8 cellular contexts compared by ENCODE assay signal in the genomic region with DNA sequence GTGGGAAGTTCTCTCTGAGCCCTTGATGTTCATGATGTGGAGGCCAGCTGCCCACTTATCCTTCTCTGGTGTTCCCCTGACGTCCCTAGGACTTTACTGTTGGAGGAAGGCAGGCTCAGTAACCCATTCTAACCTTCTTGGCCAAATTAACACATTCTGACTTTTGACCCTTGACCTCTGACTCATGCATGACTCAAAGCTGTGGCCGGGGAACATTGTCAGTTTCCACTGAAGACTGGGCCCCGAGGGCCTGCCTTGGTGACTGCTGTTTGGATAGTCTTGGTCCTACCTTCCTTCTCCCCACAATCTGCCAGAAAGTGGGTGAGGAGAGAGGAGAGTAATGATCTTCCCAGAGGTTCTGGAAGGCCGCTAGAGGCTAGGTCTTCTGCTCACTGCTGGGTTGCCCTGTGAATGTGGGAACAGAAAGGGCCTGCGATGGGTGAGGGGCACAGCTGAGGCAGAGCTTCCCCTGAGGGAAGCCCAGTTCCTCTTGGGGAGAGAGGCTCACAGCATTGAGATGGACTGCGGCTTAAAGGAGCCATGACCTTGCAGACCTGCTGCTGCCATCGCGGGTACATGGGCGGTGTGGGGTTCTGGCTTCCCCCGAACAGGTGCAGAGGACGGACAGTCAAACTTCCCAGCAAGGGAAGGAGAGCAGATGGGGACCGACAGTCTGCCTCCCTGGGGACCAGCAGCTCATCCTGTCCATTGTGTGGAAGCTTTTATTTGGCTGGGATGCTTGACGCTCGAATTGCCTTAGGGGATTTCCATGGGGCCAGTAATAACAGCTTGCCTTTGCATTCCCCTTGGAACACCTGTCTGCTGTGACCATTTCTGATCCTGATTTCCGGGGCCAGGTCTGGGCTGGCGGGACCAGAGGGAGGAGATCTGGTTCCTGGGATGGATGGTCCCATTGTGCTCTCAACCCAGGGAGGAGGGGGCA. TPM values are rescaled to one million over a fixed set of nuclear protein-coding genes. Genes with fewer than 3 reads are reported as not detected.
DNase-seq lines count a peak whose midpoint lies in the region; ATAC-seq and TF ChIP-seq lines count a peak whose summit lies in the region.

No MANE protein-coding gene starts in this region.

- ATAC-seq in PC-3 (peak; percentile 29; the same call in 1 of the 2 replicates), HG03196 (IDR thresholded peaks at IDR 0.05; ENCODE audit: unreplicated experiment) (no peak), HG03139 (IDR thresholded peaks at IDR 0.05; ENCODE audit: unreplicated experiment) (no peak)

- no peaks in the 10 kb centered on the region for H3K27me3 ChIP-seq in PC-3 (ENCODE audit: low read length)
- H3K27me3 ChIP-seq in vagina: no peaks in the 10 kb centered on the region

- H3K36me3 ChIP-seq in PC-3 (ENCODE audit: low read depth, low read length): no peaks in the 10 kb centered on the region
- H3K36me3 ChIP-seq in vagina: no peaks in the 10 kb centered on the region

- BruUV-seq in PC-3 (replicated peaks; lab: Mats Ljungman, UMichigan): no TSS peak

- H3K4me1 ChIP-seq in PC-3 (ENCODE audit: insufficient read depth, low read length): peaks cover 8% of the 10 kb centered on the region
- no peaks in the 10 kb centered on the region for H3K4me1 ChIP-seq in vagina

- no peaks in the 10 kb centered on the region for H4K20me1 ChIP-seq in PC-3 (ENCODE audit: low read length)

- intact Hi-C loops in PC-3 (cut with micrococcal nuclease) (no loop called here), vagina (cut with DNase I) (no loop called here)

- H3K4me3 ChIP-seq in HFF-Myc (replicated peaks; ENCODE audit: low read depth, low read length) (no peak overlapping the region), PC-3 (ENCODE audit: low read length) (no peak overlapping the region), foreskin fibroblast (ENCODE audit: low read depth in 1 of 2, low read length in 2 of 2) (no peak overlapping the region), vagina (no peak overlapping the region)

- DNase-seq in AG20443 (ENCODE audit: low spot score): peak; percentile 34
- peak; percentile 66 for DNase-seq in HFF-Myc (ENCODE audit: extremely low read depth, low read depth)
- DNase-seq in PC-3: peak; percentile 69
- DNase-seq in foreskin fibroblast: peak; percentile 85 to 91
- no peak for DNase-seq in NCI-H2227 treated with DMSO at 0.1 percent for 48 hours (lab: John Stamatoyannopoulos, UW)
- DNase-seq in vagina (ENCODE audit: extremely low spot score in 2 of 2): no peak

- no peak for TF ChIP-seq POLR2A in vagina (IDR thresholded peaks at IDR 0.05)

- no peak overlapping the region for H2AFZ ChIP-seq in PC-3 (ENCODE audit: low read length)

- H3F3A ChIP-seq in PC-3 (ENCODE audit: low read length, unreplicated experiment): no peaks in the 10 kb centered on the region

- H3K79me2 ChIP-seq in PC-3 (ENCODE audit: low read length): no peaks in the 10 kb centered on the region

- CTCF ChIA-PET in PC-3 (lab: Charles Lee): no interaction called here

- no peak overlapping the region for H3K9ac ChIP-seq in PC-3 (ENCODE audit: low read length)

- POLR2A ChIA-PET in PC-3 (lab: Charles Lee; ENCODE audit: unreplicated experiment): no interaction called here

- H3K9me3 ChIP-seq in PC-3 (ENCODE audit: low read length): no peaks in the 10 kb centered on the region
- no peaks in the 10 kb centered on the region for H3K9me3 ChIP-seq in vagina

- no peaks in the 10 kb centered on the region for H3K9me2 ChIP-seq in PC-3 (replicated peaks; ENCODE audit: low read length)

- H3K27ac ChIP-seq in PC-3 (ENCODE audit: low read length): no peak overlapping the region
- no peak overlapping the region for H3K27ac ChIP-seq in vagina

- H3K4me2 ChIP-seq in PC-3 (ENCODE audit: low read length): peak overlapping the region; percentile 11; the same call in 1 of the 2 replicates

- TF ChIP-seq CTCF in HFF-Myc (IDR thresholded peaks at IDR 0.05; ENCODE audit: low read depth, low read length, missing control alignments) (no peak), PC-3 (conservative IDR thresholded peaks at IDR 0.05; ENCODE audit: low read depth, low read length) (no peak), foreskin fibroblast (IDR thresholded peaks at IDR 0.05; ENCODE audit: low read depth, low read length) (no peak), vagina (IDR thresholded peaks at IDR 0.05) (no peak)

RNA-seq across cellular contexts. Expression of a gene that starts 43.8 kb away (rescaled TPM):
- 0.91 and 1.4 TPM in 2 replicates for total RNA-seq in PC-3 (2014; rRNA removed)
- not detected for total RNA-seq in vagina

Comparison
In these comparisons a context has a peak if more than half of its experiments do, and no peak if none do; other contexts are left out.
1. DNase-seq: peak in AG20443 (single experiment), HFF-Myc (single experiment), PC-3 (single experiment) and foreskin fibroblast (2 of 2); none in NCI-H2227 treated with DMSO at 0.1 percent for 48 hours (single experiment) and vagina (0 of 2).